In genomic region chr4:51895158-51895557, GRCh38 we compare ENCODE assay signal across 1 cellular context.
TF ChIP-seq lines count a peak whose summit lies in the region.

No MANE protein-coding gene starts in this region.

TF ChIP-seq in IMR-90, 13 proteins besides CTCF, POLR2A, EP300 and RAD21:
- TF ChIP-seq MAZ (IDR thresholded peaks at IDR 0.05; ENCODE audit: borderline replicate concordance, low read depth, low read length) (no peak), MXI1 (IDR thresholded peaks at IDR 0.05; ENCODE audit: borderline replicate concordance, low read depth, low read length) (no peak), RCOR1 (IDR thresholded peaks at IDR 0.05; ENCODE audit: insufficient replicate concordance, low read length) (no peak), MAFK (IDR thresholded peaks at IDR 0.05; ENCODE audit: low read depth, low read length) (no peak), NFE2L2 (IDR thresholded peaks at IDR 0.05; ENCODE audit: low read depth, low read length) (no peak), SMC3 (IDR thresholded peaks at IDR 0.05; ENCODE audit: low read depth, low read length) (no peak), FOS (IDR thresholded peaks at IDR 0.05; ENCODE audit: low read depth, low read length) (no peak), CEBPB (IDR thresholded peaks at IDR 0.05; ENCODE audit: low read depth, low read length) (no peak), RFX5 (IDR thresholded peaks at IDR 0.05; ENCODE audit: low read depth, low read length) (no peak)
- TF ChIP-seq, protein P1, sequence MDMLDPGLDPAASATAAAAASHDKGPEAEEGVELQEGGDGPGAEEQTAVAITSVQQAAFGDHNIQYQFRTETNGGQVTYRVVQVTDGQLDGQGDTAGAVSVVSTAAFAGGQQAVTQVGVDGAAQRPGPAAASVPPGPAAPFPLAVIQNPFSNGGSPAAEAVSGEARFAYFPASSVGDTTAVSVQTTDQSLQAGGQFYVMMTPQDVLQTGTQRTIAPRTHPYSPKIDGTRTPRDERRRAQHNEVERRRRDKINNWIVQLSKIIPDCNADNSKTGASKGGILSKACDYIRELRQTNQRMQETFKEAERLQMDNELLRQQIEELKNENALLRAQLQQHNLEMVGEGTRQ (IDR thresholded peaks at IDR 0.05; ENCODE audit: low read depth, low read length): no peak
